1 cellular context compared by ENCODE assay signal in the genomic region with DNA sequence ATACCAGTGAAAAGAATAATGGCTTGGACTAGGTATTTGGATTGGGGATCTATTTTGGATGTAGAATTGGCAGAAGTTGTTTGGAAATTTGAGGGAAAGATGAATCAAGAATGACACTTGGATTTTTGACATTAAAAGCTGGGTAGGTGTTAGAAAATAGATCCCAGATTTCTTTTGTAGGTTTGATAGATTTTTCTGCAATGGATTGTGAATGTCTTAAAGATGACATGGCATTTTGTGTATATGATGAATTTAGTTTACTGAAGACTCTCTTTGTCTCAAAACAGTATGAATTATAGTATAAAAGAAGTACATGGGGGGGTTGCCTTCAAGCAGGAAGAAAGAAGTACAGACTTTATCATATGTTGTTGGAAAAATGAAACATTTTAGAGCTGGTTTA.
TF ChIP-seq lines count a peak whose summit lies in the region.

No MANE protein-coding gene starts in this region.

TF ChIP-seq in HepG2, 621 proteins besides CTCF, POLR2A, EP300 and RAD21 (continued from another document):
- TF ChIP-seq, protein P1, sequence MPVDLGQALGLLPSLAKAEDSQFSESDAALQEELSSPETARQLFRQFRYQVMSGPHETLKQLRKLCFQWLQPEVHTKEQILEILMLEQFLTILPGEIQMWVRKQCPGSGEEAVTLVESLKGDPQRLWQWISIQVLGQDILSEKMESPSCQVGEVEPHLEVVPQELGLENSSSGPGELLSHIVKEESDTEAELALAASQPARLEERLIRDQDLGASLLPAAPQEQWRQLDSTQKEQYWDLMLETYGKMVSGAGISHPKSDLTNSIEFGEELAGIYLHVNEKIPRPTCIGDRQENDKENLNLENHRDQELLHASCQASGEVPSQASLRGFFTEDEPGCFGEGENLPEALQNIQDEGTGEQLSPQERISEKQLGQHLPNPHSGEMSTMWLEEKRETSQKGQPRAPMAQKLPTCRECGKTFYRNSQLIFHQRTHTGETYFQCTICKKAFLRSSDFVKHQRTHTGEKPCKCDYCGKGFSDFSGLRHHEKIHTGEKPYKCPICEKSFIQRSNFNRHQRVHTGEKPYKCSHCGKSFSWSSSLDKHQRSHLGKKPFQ (CRISPR knock-in tag; IDR thresholded peaks at IDR 0.05; ENCODE audit: insufficient replicate concordance): no peak
- TF ChIP-seq ZSCAN12 (CRISPR knock-in tag; IDR thresholded peaks at IDR 0.05) (no peak), ATF7-NPFF (CRISPR knock-in tag; IDR thresholded peaks at IDR 0.05; ENCODE audit: low read depth) (no peak)
- TF ChIP-seq, protein P2, sequence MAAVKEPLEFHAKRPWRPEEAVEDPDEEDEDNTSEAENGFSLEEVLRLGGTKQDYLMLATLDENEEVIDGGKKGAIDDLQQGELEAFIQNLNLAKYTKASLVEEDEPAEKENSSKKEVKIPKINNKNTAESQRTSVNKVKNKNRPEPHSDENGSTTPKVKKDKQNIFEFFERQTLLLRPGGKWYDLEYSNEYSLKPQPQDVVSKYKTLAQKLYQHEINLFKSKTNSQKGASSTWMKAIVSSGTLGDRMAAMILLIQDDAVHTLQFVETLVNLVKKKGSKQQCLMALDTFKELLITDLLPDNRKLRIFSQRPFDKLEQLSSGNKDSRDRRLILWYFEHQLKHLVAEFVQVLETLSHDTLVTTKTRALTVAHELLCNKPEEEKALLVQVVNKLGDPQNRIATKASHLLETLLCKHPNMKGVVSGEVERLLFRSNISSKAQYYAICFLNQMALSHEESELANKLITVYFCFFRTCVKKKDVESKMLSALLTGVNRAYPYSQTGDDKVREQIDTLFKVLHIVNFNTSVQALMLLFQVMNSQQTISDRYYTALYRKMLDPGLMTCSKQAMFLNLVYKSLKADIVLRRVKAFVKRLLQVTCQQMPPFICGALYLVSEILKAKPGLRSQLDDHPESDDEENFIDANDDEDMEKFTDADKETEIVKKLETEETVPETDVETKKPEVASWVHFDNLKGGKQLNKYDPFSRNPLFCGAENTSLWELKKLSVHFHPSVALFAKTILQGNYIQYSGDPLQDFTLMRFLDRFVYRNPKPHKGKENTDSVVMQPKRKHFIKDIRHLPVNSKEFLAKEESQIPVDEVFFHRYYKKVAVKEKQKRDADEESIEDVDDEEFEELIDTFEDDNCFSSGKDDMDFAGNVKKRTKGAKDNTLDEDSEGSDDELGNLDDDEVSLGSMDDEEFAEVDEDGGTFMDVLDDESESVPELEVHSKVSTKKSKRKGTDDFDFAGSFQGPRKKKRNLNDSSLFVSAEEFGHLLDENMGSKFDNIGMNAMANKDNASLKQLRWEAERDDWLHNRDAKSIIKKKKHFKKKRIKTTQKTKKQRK (IDR thresholded peaks at IDR 0.05; ENCODE audit: low read length): no peak
TF ChIP-seq in HepG2: peak in this region for 3.
